In the genomic region with DNA sequence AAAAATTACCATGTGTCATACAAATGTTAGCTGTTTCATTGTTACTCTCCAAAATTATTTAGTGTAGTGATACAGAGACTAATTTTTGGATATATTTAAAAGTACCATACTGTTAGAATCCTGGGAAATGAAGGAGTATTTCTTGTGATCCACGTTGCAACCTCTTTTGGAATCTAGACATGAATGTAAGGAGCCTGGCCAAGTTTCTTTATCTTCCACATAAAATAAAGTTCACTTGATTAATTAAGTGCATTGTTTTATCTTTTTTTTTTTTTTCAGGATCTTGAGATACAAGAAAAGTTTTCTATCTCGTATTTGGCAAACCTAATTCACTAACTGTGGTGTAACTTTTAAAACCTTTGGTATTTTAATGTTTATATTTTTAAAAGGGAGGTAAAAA, we compare ENCODE assay signal across 27 cellular contexts.
"Had no signal": no experiment of that assay in that cellular context is flagged by ENCODE, and none has a peak within 500 bp of the region (broad histone marks: within the 10 kb centered on the region; RNA-seq: fewer than 3 reads in every experiment).

No MANE protein-coding gene starts in this region.

- H3K36me3 ChIP-seq: esophagus squamous epithelium had no signal

- H3K4me3 ChIP-seq: body of pancreas, esophagus squamous epithelium had no signal

- H3K4me1 ChIP-seq: body of pancreas had no signal

- H3K27me3 ChIP-seq: body of pancreas, esophagus squamous epithelium had no signal

- DNase-seq: activated CD4-positive, alpha-beta memory T cell treated with anti-CD3 and anti-CD28 coated beads, Interleukin-2, amount 10 ng/mL, durations not matched to agents 7 days and 5 days; activated CD4-positive, alpha-beta T cell treated with anti-CD3 and anti-CD28 coated beads for 1 hour; activated CD4-positive, alpha-beta T cell treated with anti-CD3 and anti-CD28 coated beads for 4 hours; activated CD4-positive, alpha-beta T cell treated with anti-CD3 and anti-CD28 coated beads, Interleukin-2, amount 10 ng/mL, durations not matched to agents 7 days and 5 days; activated CD4-positive, alpha-beta T cell treated with anti-CD3 and anti-CD28 coated beads, Interleukin-2, amount 50 U/mL, for 4 hours; activated CD8-positive, alpha-beta memory T cell treated with anti-CD3 and anti-CD28 coated beads, Interleukin-2, amount 50 U/mL, for 48 hours; activated gamma-delta T cell; activated naive CD4-positive, alpha-beta T cell; activated naive CD4-positive, alpha-beta T cell treated with anti-CD3 and anti-CD28 coated beads, Interleukin-2, amount 10 ng/mL, durations not matched to agents 7 days and 5 days; activated naive CD8-positive, alpha-beta T cell treated with anti-CD3 and anti-CD28 coated beads, Interleukin-2, amount 10 ng/mL, durations not matched to agents 7 days and 5 days; activated T-cell treated with anti-CD3 and anti-CD28 coated beads for 4 hours; activated T-cell treated with anti-CD3 and anti-CD28 coated beads, Interleukin-2, amount 50 U/mL, for 24 hours; activated T-cell treated with anti-CD3 and anti-CD28 coated beads, Interleukin-2, amount 50 U/mL, for 72 hours; amniotic stem cell; anterior cingulate cortex; body of pancreas; caudate nucleus; cortex of kidney; dermis blood vessel endothelial cell; effector CD4-positive, alpha-beta T cell; effector memory CD8-positive, alpha-beta T cell; esophagus squamous epithelium; foreskin fibroblast; head of caudate nucleus; T-helper 2 cell had no signal

- H3K9me3 ChIP-seq: body of pancreas, esophagus squamous epithelium had no signal

- ATAC-seq: activated naive CD4-positive, alpha-beta T cell treated with anti-CD3 and anti-CD28 coated beads, Interleukin-2, amount 50 U/mL, for 72 hours; activated T-cell treated with anti-CD3 and anti-CD28 coated beads, Interleukin-2, amount 50 U/mL, for 72 hours; body of pancreas; effector memory CD8-positive, alpha-beta T cell had no signal

- H3K27ac ChIP-seq: body of pancreas, epithelial cell of prostate, esophagus squamous epithelium had no signal
